In genomic region chr18:53629356-53629755, GRCh38 we compare ENCODE assay signal across 29 cellular contexts.
"Had no signal": no experiment of that assay in that cellular context is flagged by ENCODE, and none has a peak within 500 bp of the region (broad histone marks: within the 10 kb centered on the region; RNA-seq: fewer than 3 reads in every experiment).

No MANE protein-coding gene starts in this region.

- H3K4me1 Mint-ChIP-seq: mesothelial cell of epicardium; naive B cell; nephron; stimulated activated memory B cell treated with anti-CD40 and anti-IgM and Interleukin-4, amounts not matched to agents 10 μg/mL and 1 μg/mL and 100 μg/mL, for 72 hours had no signal

- H3K27me3 Mint-ChIP-seq: naive B cell; stimulated activated memory B cell treated with anti-CD40 and anti-IgM and Interleukin-4, amounts not matched to agents 10 μg/mL and 1 μg/mL and 100 μg/mL, for 72 hours had no signal

- H3K36me3 Mint-ChIP-seq: mesothelial cell of epicardium; naive B cell; neural progenitor cell; stimulated activated memory B cell treated with anti-CD40 and anti-IgM and Interleukin-4, amounts not matched to agents 10 μg/mL and 1 μg/mL and 100 μg/mL, for 72 hours had no signal

- H3K27ac ChIP-seq: dorsolateral prefrontal cortex, esophagus muscularis mucosa, foreskin keratinocyte, gastroesophageal sphincter, heart left ventricle, hepatocyte, neural progenitor cell, parathyroid adenoma, prostate gland, right atrium auricular region, spleen, testis, tibial artery, upper lobe of left lung had no signal

- H3K4me1 ChIP-seq: esophagus muscularis mucosa, foreskin keratinocyte, gastroesophageal sphincter, heart left ventricle, neural progenitor cell, parathyroid adenoma, prostate gland, right atrium auricular region, spleen, testis, tibial artery, upper lobe of left lung had no signal

- H3K4me3 Mint-ChIP-seq: mesothelial cell of epicardium; nephron; neural progenitor cell; stimulated activated memory B cell treated with anti-CD40 and anti-IgM and Interleukin-4, amounts not matched to agents 10 μg/mL and 1 μg/mL and 100 μg/mL, for 72 hours had no signal

- H3K27ac Mint-ChIP-seq: mesothelial cell of epicardium; naive B cell; neural progenitor cell; stimulated activated memory B cell treated with anti-CD40 and anti-IgM and Interleukin-4, amounts not matched to agents 10 μg/mL and 1 μg/mL and 100 μg/mL, for 72 hours had no signal

- H2AFZ ChIP-seq: hepatocyte, neural progenitor cell, parathyroid adenoma had no signal

- H3K79me2 ChIP-seq: hepatocyte, parathyroid adenoma had no signal

- DNase-seq: cortex of kidney; dorsolateral prefrontal cortex; effector CD4-positive, alpha-beta T cell; heart left ventricle; kidney; mesenchymal stem cell; mucosa of descending colon; naive B cell; spleen; stimulated activated CD4-positive, alpha-beta T cell treated with anti-CD3 and anti-CD28 coated beads, Interleukin-4, amount 100 ng/mL, for 4 hours; stimulated activated naive CD8-positive, alpha-beta T cell treated with anti-CD3 and anti-CD28 coated beads, Interleukin-15, Interleukin-2, amounts not matched to agents 100 U/mL and 50 U/mL, for 24 hours; substantia nigra; testis; tibial artery; upper lobe of left lung had no signal

- H3K36me3 ChIP-seq: esophagus muscularis mucosa, gastroesophageal sphincter, heart left ventricle, neural progenitor cell, prostate gland, right atrium auricular region, spleen, tibial artery, upper lobe of left lung had no signal

- H3K4me3 ChIP-seq: dorsolateral prefrontal cortex, esophagus muscularis mucosa, gastroesophageal sphincter, heart left ventricle, hepatocyte, lung, mucosa of descending colon, neural progenitor cell, prostate gland, right atrium auricular region, spleen, testis, tibial artery, upper lobe of left lung had no signal

- H3K27me3 ChIP-seq: dorsolateral prefrontal cortex, esophagus muscularis mucosa, foreskin keratinocyte, gastroesophageal sphincter, heart left ventricle, hepatocyte, neural progenitor cell, right atrium auricular region, spleen, testis, tibial artery, upper lobe of left lung had no signal

- H3K9ac ChIP-seq: neural progenitor cell, parathyroid adenoma had no signal

- ATAC-seq: foreskin keratinocyte; gastroesophageal sphincter; heart left ventricle; left lobe of liver; mucosa of descending colon; sciatic nerve; stimulated activated memory B cell treated with anti-CD40 and anti-IgM and Interleukin-4, amounts not matched to agents 10 μg/mL and 1 μg/mL and 100 μg/mL, for 72 hours; stimulated activated naive CD8-positive, alpha-beta T cell treated with anti-CD3 and anti-CD28 coated beads, Interleukin-15, Interleukin-2, amounts not matched to agents 100 U/mL and 50 U/mL, for 24 hours had no signal

- H3K4me2 ChIP-seq: hepatocyte, neural progenitor cell had no signal

- H3K9me3 ChIP-seq: prostate gland, right atrium auricular region, testis had no signal
